ENCODE assay signal across 15 cellular contexts in genomic region chr1:89701746-89702241, GRCh38.
DNase-seq lines count a peak whose midpoint lies in the region; ATAC-seq and TF ChIP-seq lines count a peak whose summit lies in the region.
"Had no signal": no experiment of that assay in that cellular context is flagged by ENCODE, and none has a peak within 500 bp of the region (broad histone marks: within the 10 kb centered on the region; RNA-seq: fewer than 3 reads in every experiment).

No MANE protein-coding gene starts in this region.

- H3K36me3 ChIP-seq in Peyer's patch = no peaks in the 10 kb centered on the region
- H3K36me3 ChIP-seq: breast epithelium, tibial artery, WERI-Rb-1 had no signal

- no peak overlapping the region for H3K4me3 Mint-ChIP-seq in CD4-positive, alpha-beta T cell
- no peak overlapping the region for H3K4me3 Mint-ChIP-seq in activated T-cell treated with anti-CD3 and anti-CD28 coated beads, Interleukin-2, amount 50 U/mL, for 24 hours
- H3K4me3 Mint-ChIP-seq in naive thymus-derived CD8-positive, alpha-beta T cell = peak overlapping the region in 5 of 10 donors; percentile 8 to 57 (median 31)
- H3K4me3 Mint-ChIP-seq: naive thymus-derived CD4-positive, alpha-beta T cell had no signal

- H3K36me3 Mint-ChIP-seq in CD4-positive, alpha-beta T cell (ENCODE audit: low read depth) = peaks cover 79% of the 10 kb centered on the region
- peaks cover 84% of the 10 kb centered on the region for H3K36me3 Mint-ChIP-seq in activated T-cell treated with anti-CD3 and anti-CD28 coated beads, Interleukin-2, amount 50 U/mL, for 24 hours (ENCODE audit: low read depth)
- H3K36me3 Mint-ChIP-seq in naive thymus-derived CD8-positive, alpha-beta T cell = peaks cover 17 to 42% (median 33%) of the 10 kb centered on the region in 3 donors

- H3K4me1 ChIP-seq in Peyer's patch = no peaks in the 10 kb centered on the region
- H3K4me1 ChIP-seq: breast epithelium, tibial artery had no signal

- no peak overlapping the region for H3K4me3 ChIP-seq in Peyer's patch
- H3K4me3 ChIP-seq: breast epithelium, PC-9, tibial artery had no signal

- CTCF ChIA-PET in CD4-positive, alpha-beta T cell (lab: Charles Lee) = no interaction called here

- H3K9me3 Mint-ChIP-seq in CD4-positive, alpha-beta T cell = no peaks in the 10 kb centered on the region
- peaks cover 9% of the 10 kb centered on the region for H3K9me3 Mint-ChIP-seq in activated T-cell treated with anti-CD3 and anti-CD28 coated beads, Interleukin-2, amount 50 U/mL, for 24 hours
- peaks cover 0 to 5% (median 0%) of the 10 kb centered on the region in 9 donors for H3K9me3 Mint-ChIP-seq in naive thymus-derived CD8-positive, alpha-beta T cell

- H3K9me3 ChIP-seq in CD4-positive, alpha-beta T cell (ENCODE audit: control insufficient read depth, low read length) = no peaks in the 10 kb centered on the region
- H3K9me3 ChIP-seq in Peyer's patch = no peaks in the 10 kb centered on the region
- H3K9me3 ChIP-seq: breast epithelium, tibial artery had no signal

- peak overlapping the region; percentile 35 for H3K27ac Mint-ChIP-seq in CD4-positive, alpha-beta T cell
- H3K27ac Mint-ChIP-seq in activated T-cell treated with anti-CD3 and anti-CD28 coated beads, Interleukin-2, amount 50 U/mL, for 24 hours = peak overlapping the region; percentile 90
- H3K27ac Mint-ChIP-seq in naive thymus-derived CD8-positive, alpha-beta T cell = peak overlapping the region; percentile 44 to 89 (median 78)

- no peaks in the 10 kb centered on the region for H3K27me3 Mint-ChIP-seq in CD4-positive, alpha-beta T cell
- no peaks in the 10 kb centered on the region for H3K27me3 Mint-ChIP-seq in activated T-cell treated with anti-CD3 and anti-CD28 coated beads, Interleukin-2, amount 50 U/mL, for 24 hours
- no peaks in the 10 kb centered on the region for H3K27me3 Mint-ChIP-seq in naive thymus-derived CD8-positive, alpha-beta T cell
- H3K27me3 Mint-ChIP-seq: naive thymus-derived CD4-positive, alpha-beta T cell had no signal

- no peak for TF ChIP-seq CTCF in CD4-positive, alpha-beta T cell (IDR thresholded peaks at IDR 0.05)
- no peak for TF ChIP-seq CTCF in Peyer's patch (IDR thresholded peaks at IDR 0.05)

- TF ChIP-seq POLR2A in Peyer's patch (IDR thresholded peaks at IDR 0.05) = no peak

- no peak overlapping the region for H3K27ac ChIP-seq in CD4-positive, alpha-beta T cell (ENCODE audit: low read depth, low read length)
- no peak overlapping the region for H3K27ac ChIP-seq in Peyer's patch
- H3K27ac ChIP-seq: breast epithelium, KMS-11, PC-9, tibial artery, WERI-Rb-1 had no signal

- ATAC-seq in CD4-positive, alpha-beta T cell (ENCODE audit: poor library complexity) = no peak
- peak in 1 of 2 donors; percentile 39 for ATAC-seq in naive thymus-derived CD8-positive, alpha-beta T cell
- ATAC-seq: naive thymus-derived CD4-positive, alpha-beta T cell had no signal

- H3K4me1 Mint-ChIP-seq in CD4-positive, alpha-beta T cell (ENCODE audit: low read depth) = peaks cover 76% of the 10 kb centered on the region
- peaks cover 76% of the 10 kb centered on the region for H3K4me1 Mint-ChIP-seq in activated T-cell treated with anti-CD3 and anti-CD28 coated beads, Interleukin-2, amount 50 U/mL, for 24 hours (ENCODE audit: low read depth)
- peaks cover 33 to 82% (median 76%) of the 10 kb centered on the region in 4 donors for H3K4me1 Mint-ChIP-seq in naive thymus-derived CD8-positive, alpha-beta T cell

- H3K27me3 ChIP-seq in CD4-positive, alpha-beta T cell (ENCODE audit: control insufficient read depth, insufficient read depth, low read length) = no peaks in the 10 kb centered on the region
- H3K27me3 ChIP-seq in Peyer's patch = no peaks in the 10 kb centered on the region
- H3K27me3 ChIP-seq: breast epithelium, tibial artery had no signal

- POLR2A ChIA-PET in CD4-positive, alpha-beta T cell (lab: Charles Lee) = interaction anchor here (1.4 kb wide), 1 partner anchor 43 kb away, joined by 4 read pairs; no protein-coding TSS in a partner anchor
- POLR2A ChIA-PET in naive thymus-derived CD8-positive, alpha-beta T cell (lab: Charles Lee) = interaction anchor here (2.2 kb wide), 1 partner anchor 56 kb away, joined by 6 read pairs; no protein-coding TSS in a partner anchor

- intact Hi-C loops in CD4-positive, alpha-beta T cell (cut with DNase I, micrococcal nuclease) = loop anchor here in 1 of 2 experiments (5.0 kb wide), 1 partner anchor 69 kb away; the partner anchor contains the start of gene LRRC8C

- DNase-seq in CD4-positive, alpha-beta T cell = no peak
- DNase-seq in NCI-H446 treated with DMSO at 0.1 percent for 48 hours (lab: John Stamatoyannopoulos, UW) (peak; percentile 68), COLO829 (ENCODE audit: low spot score) (no peak), SK-N-DZ (ENCODE audit: low spot score) (no peak), AG20443 (ENCODE audit: low spot score) (no peak), Peyer's patch (no peak)
- peak; percentile 49 for DNase-seq in activated T-cell treated with anti-CD3 and anti-CD28 coated beads, Interleukin-2, amount 50 U/mL, for 24 hours
- peak in 2 of 10 donors; percentile 6 to 7 for DNase-seq in naive thymus-derived CD8-positive, alpha-beta T cell
- DNase-seq: naive thymus-derived CD4-positive, alpha-beta T cell; NCI-H2107; PC-9; tibial artery; WERI-Rb-1 had no signal

Comparison
In these comparisons a context has a peak if more than half of its experiments do, and no peak if none do; other contexts are left out.
1. DNase-seq: peak in NCI-H446 treated with DMSO at 0.1 percent for 48 hours (single experiment) and activated T-cell treated with anti-CD3 and anti-CD28 coated beads, Interleukin-2, amount 50 U/mL, for 24 hours (single experiment); none in CD4-positive, alpha-beta T cell (0 of 10), COLO829 (single experiment), SK-N-DZ (single experiment), AG20443 (single experiment) and Peyer's patch (0 of 3).
2. H3K27ac Mint-ChIP-seq: peak in every context shown above with its lines; median percentile 90 in activated T-cell treated with anti-CD3 and anti-CD28 coated beads, Interleukin-2, amount 50 U/mL, for 24 hours; 78 in naive thymus-derived CD8-positive, alpha-beta T cell; 35 in CD4-positive, alpha-beta T cell.